16 cellular contexts compared by ENCODE assay signal in genomic region chr5:151070449-151070848, GRCh38. TPM values are rescaled to one million over a fixed set of nuclear protein-coding genes. Genes with fewer than 3 reads are reported as not detected.
DNase-seq lines count a peak whose midpoint lies in the region; ATAC-seq and TF ChIP-seq lines count a peak whose summit lies in the region.
"Had no signal": no experiment of that assay in that cellular context is flagged by ENCODE, and none has a peak within 500 bp of the region (broad histone marks: within the 10 kb centered on the region; RNA-seq: fewer than 3 reads in every experiment).

No MANE protein-coding gene starts in this region.

- H3K36me3 ChIP-seq in skeletal muscle tissue (ENCODE audit: control insufficient read depth in 3 of 3, insufficient read depth in 3 of 3, low read length in 3 of 3) (peaks cover 3 to 14% (median 8%) of the 10 kb centered on the region in 3 donors), BE2C (no peaks in the 10 kb centered on the region)
- H3K36me3 ChIP-seq: colonic mucosa had no signal

- H3K27me3 ChIP-seq in skeletal muscle tissue (ENCODE audit: control insufficient read depth in 3 of 3, insufficient read depth in 3 of 3, low read length in 3 of 3) (no peaks in the 10 kb centered on the region), BE2C (no peaks in the 10 kb centered on the region)
- H3K27me3 ChIP-seq: colonic mucosa had no signal

- H3K36me3 Mint-ChIP-seq in central memory CD8-positive, alpha-beta T cell (ENCODE audit: insufficient read depth): peaks cover 22% of the 10 kb centered on the region

- H3K4me1 ChIP-seq in skeletal muscle tissue (ENCODE audit: control insufficient read depth in 3 of 3, insufficient read depth in 3 of 3, low read length in 3 of 3): peaks cover 61 to 75% (median 63%) of the 10 kb centered on the region in 3 donors
- H3K4me1 ChIP-seq in BE2C: no peaks in the 10 kb centered on the region

- H3K9me3 Mint-ChIP-seq in central memory CD8-positive, alpha-beta T cell: no peaks in the 10 kb centered on the region
- H3K9me3 Mint-ChIP-seq: activated T-helper 1 cell treated with anti-CD3 and anti-CD28 coated beads, Interleukin-12 subunit alpha, Interleukin-12 subunit beta, Interleukin-2, Interleukin-4 antibody, amounts not matched to agents 30 ng/mL and 10 ng/mL and 1 ng/mL, durations not matched to agents 14 hours and 24 hours and 36 hours had no signal

- no peak for ATAC-seq in central memory CD8-positive, alpha-beta T cell (replicated peaks; ENCODE audit: extremely low read depth, poor library complexity, severe bottlenecking)
- no peak for ATAC-seq in GM18502 (IDR thresholded peaks at IDR 0.05; ENCODE audit: poor library complexity, unreplicated experiment)

- no peak overlapping the region for H3K4me3 Mint-ChIP-seq in central memory CD8-positive, alpha-beta T cell
- H3K4me3 Mint-ChIP-seq: activated T-helper 1 cell treated with anti-CD3 and anti-CD28 coated beads, Interleukin-12 subunit alpha, Interleukin-12 subunit beta, Interleukin-2, Interleukin-4 antibody, amounts not matched to agents 30 ng/mL and 10 ng/mL and 1 ng/mL, durations not matched to agents 14 hours and 24 hours and 36 hours had no signal

- peak overlapping the region; percentile 76 for H3K27ac Mint-ChIP-seq in central memory CD8-positive, alpha-beta T cell (ENCODE audit: low read depth)

- peaks cover 76% of the 10 kb centered on the region for H3K4me1 Mint-ChIP-seq in central memory CD8-positive, alpha-beta T cell

- H3K9me3 ChIP-seq in skeletal muscle tissue (ENCODE audit: control insufficient read depth in 3 of 3, low read length in 3 of 3) (no peaks in the 10 kb centered on the region), BE2C (no peaks in the 10 kb centered on the region; the same call in 1 of the 2 replicates)
- H3K9me3 ChIP-seq: colonic mucosa had no signal

- DNase-seq in EH (ENCODE audit: low read depth) (peak; percentile 70), M059J (ENCODE audit: low read depth) (peak; percentile 65), A172 (ENCODE audit: low spot score) (no peak), BE2C (no peak)
- no peak for DNase-seq in central memory CD8-positive, alpha-beta T cell (ENCODE audit: low spot score in 2 of 2)
- DNase-seq in stimulated activated naive CD4-positive, alpha-beta T cell treated with Interleukin-2 at 50 U/mL for 16 hours (lab: John Stamatoyannopoulos, UW): no peak
- DNase-seq: activated CD4-positive, alpha-beta T cell treated with anti-CD3 and anti-CD28 coated beads for 4 hours; anterior cingulate cortex; colonic mucosa; GOT3; MV-4-11; RPMI8226; substantia nigra had no signal

- H3K4me3 ChIP-seq in skeletal muscle tissue (ENCODE audit: low read length in 3 of 3): no peak overlapping the region
- no peak overlapping the region for H3K4me3 ChIP-seq in BE2C (ENCODE audit: low read depth, low read length)
- H3K4me3 ChIP-seq: colonic mucosa had no signal

- peak overlapping the region in 1 of 3 donors; percentile 10 for H3K9ac ChIP-seq in skeletal muscle tissue (ENCODE audit: low read depth in 1 of 3, low read length in 3 of 3)

- TF ChIP-seq CTCF in BE2C (IDR thresholded peaks at IDR 0.05; ENCODE audit: low read depth, low read length): no peak

- H3K27ac ChIP-seq in skeletal muscle tissue (ENCODE audit: low read depth, low read length): peak overlapping the region; percentile 31
- H3K27ac ChIP-seq: colonic mucosa had no signal

- H3K27me3 Mint-ChIP-seq in central memory CD8-positive, alpha-beta T cell: no peaks in the 10 kb centered on the region

RNA-seq across cellular contexts. Expression of gene TNIP1, which starts 10.4 kb away (rescaled TPM):
- total RNA-seq in M059J (2014; rRNA removed; shearing (Covaris generic)): 85.3 and 116 TPM in 2 replicates
- 42.8 TPM for total RNA-seq in skeletal muscle tissue
- 125 and 132 TPM in 2 replicates for total RNA-seq in A172 (2014; rRNA removed; shearing (Covaris generic))
- polyA plus RNA-seq in BE2C (2012; ENCODE audit: insufficient read depth, insufficient read length, low read depth): 47.8 TPM

RNA-seq across cellular contexts. Expression of gene GPX3, which starts 50.1 kb away (rescaled TPM):
- total RNA-seq in M059J (2014; rRNA removed; shearing (Covaris generic)): 62.3 and 68.5 TPM in 2 replicates
- total RNA-seq in skeletal muscle tissue: 33.4 TPM
- not detected in 2 replicates for total RNA-seq in A172 (2014; rRNA removed; shearing (Covaris generic))
- 4.4 TPM for polyA plus RNA-seq in BE2C (2012; ENCODE audit: insufficient read depth, insufficient read length, low read depth)
- total RNA-seq: activated T-helper 1 cell treated with anti-CD3 and anti-CD28 coated beads, Interleukin-12 subunit alpha, Interleukin-12 subunit beta, Interleukin-2, Interleukin-4 antibody, amounts not matched to agents 30 ng/mL and 10 ng/mL and 1 ng/mL, durations not matched to agents 14 hours and 24 hours and 36 hours had no signal

Comparison
In these comparisons a context has a peak if more than half of its experiments do, and no peak if none do; other contexts are left out.
1. DNase-seq: peak in EH (single experiment) and M059J (single experiment); none in central memory CD8-positive, alpha-beta T cell (0 of 2), A172 (single experiment), BE2C (single experiment) and stimulated activated naive CD4-positive, alpha-beta T cell treated with Interleukin-2 at 50 U/mL for 16 hours (single experiment).
2. RNA of gene GPX3, which starts 50.1 kb away (total RNA-seq): 62.3 to 68.5 TPM in M059J and 33.4 TPM in skeletal muscle tissue (single experiment); not detected in A172; every median in the first group is over 10 times any median in the second.